ENCODE assay signal across 8 cellular contexts in the genomic region with DNA sequence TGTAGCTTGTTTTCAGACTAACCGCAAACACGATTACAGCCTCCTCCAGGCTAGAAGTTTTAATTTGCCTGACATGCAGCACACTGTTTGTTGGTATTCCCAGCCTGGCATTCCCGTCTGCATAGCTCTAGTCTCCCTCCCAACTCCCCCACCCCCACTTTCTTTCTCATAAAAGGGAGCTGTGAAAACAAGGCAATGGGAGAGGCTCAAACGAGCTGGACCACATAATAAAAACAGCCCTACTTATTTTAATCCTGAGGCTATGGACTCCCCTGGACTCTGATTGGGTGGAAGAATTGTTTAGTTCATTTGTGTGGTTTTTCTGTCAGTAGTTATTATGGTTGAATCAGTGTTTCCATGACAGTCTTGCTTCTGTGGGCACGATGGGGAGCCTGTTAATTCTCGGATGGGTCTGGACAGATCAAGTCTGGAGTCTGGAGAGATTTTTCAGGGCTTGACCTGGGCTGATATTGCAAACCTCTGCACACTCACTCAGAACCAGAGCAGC. TPM values are rescaled to one million over a fixed set of nuclear protein-coding genes. Genes with fewer than 3 reads are reported as not detected.
DNase-seq lines count a peak whose midpoint lies in the region; ATAC-seq and TF ChIP-seq lines count a peak whose summit lies in the region.

No MANE protein-coding gene starts in this region.

- H3K9me3 ChIP-seq in PC-3 (ENCODE audit: low read length) = no peaks in the 10 kb centered on the region
- H3K9me3 ChIP-seq in mucosa of rectum (ENCODE audit: control insufficient read depth in 2 of 2, low read length in 2 of 2) = no peaks in the 10 kb centered on the region
- H3K9me3 ChIP-seq in aorta (ENCODE audit: control insufficient read depth, low read length) = no peaks in the 10 kb centered on the region

- BruUV-seq in PC-3 (replicated peaks; lab: Mats Ljungman, UMichigan) = TSS peak; percentile 48

- peaks cover 14% of the 10 kb centered on the region for H3K4me1 ChIP-seq in PC-3 (ENCODE audit: insufficient read depth, low read length)
- H3K4me1 ChIP-seq in mucosa of rectum (ENCODE audit: control insufficient read depth in 2 of 2, insufficient read depth in 2 of 2, low read length in 2 of 2) = no peaks in the 10 kb centered on the region
- peaks cover 0 to 3% of the 10 kb centered on the region in 2 donors for H3K4me1 ChIP-seq in aorta (ENCODE audit: control insufficient read depth in 1 of 2, insufficient read depth in 2 of 2, low read length in 2 of 2)

- no peak overlapping the region for H3K27ac Mint-ChIP-seq in endothelial cell (ENCODE audit: unreplicated experiment)

- H3K4me3 ChIP-seq in PC-3 (ENCODE audit: low read length) (peak overlapping the region; percentile 92), mucosa of rectum (ENCODE audit: low read length in 2 of 2) (peak overlapping the region; percentile 65 to 71), aorta (ENCODE audit: low read length in 2 of 2) (peak overlapping the region; percentile 70 to 97)

- peak; percentile 89 for DNase-seq in GM04503 (ENCODE audit: low read depth)
- DNase-seq in PC-3 = peak; percentile 74
- peak; percentile 7 for DNase-seq in endothelial cell (ENCODE audit: low spot score)
- no peak for DNase-seq in aorta
- DNase-seq in cortex of kidney (lab: John Stamatoyannopoulos, UW) = no peak

- H3K36me3 Mint-ChIP-seq in endothelial cell (ENCODE audit: low read depth, unreplicated experiment) = no peaks in the 10 kb centered on the region

- peaks cover 8% of the 10 kb centered on the region for H3K27me3 Mint-ChIP-seq in endothelial cell (ENCODE audit: unreplicated experiment)

- CTCF ChIA-PET in PC-3 (lab: Charles Lee) = interaction anchor here (0.7 kb wide), 1 partner anchor 57 kb away, joined by 9 read pairs; no protein-coding TSS in a partner anchor

- H3K4me1 Mint-ChIP-seq in endothelial cell (ENCODE audit: unreplicated experiment) = peaks cover 8% of the 10 kb centered on the region

- peak overlapping the region; percentile 98 for H2AFZ ChIP-seq in PC-3 (ENCODE audit: low read length)

- peak; percentile 49 for ATAC-seq in PC-3
- ATAC-seq in aorta (ENCODE audit: low FRiP score) = peak; percentile 54
- no peak for ATAC-seq in GM19467 (IDR thresholded peaks at IDR 0.05; ENCODE audit: unreplicated experiment)
- no peak for ATAC-seq in HG03342 (IDR thresholded peaks at IDR 0.05; ENCODE audit: unreplicated experiment)

- H3K9me3 Mint-ChIP-seq in endothelial cell (ENCODE audit: unreplicated experiment) = no peaks in the 10 kb centered on the region

- no peaks in the 10 kb centered on the region for H3K36me3 ChIP-seq in PC-3 (ENCODE audit: low read depth, low read length)
- no peaks in the 10 kb centered on the region for H3K36me3 ChIP-seq in mucosa of rectum (ENCODE audit: control insufficient read depth in 2 of 2, insufficient read depth in 2 of 2, low read length in 2 of 2)
- H3K36me3 ChIP-seq in aorta (ENCODE audit: control insufficient read depth in 1 of 2, insufficient read depth in 2 of 2, low read length in 1 of 2) = no peaks in the 10 kb centered on the region

- H3K4me3 Mint-ChIP-seq in endothelial cell (ENCODE audit: unreplicated experiment) = no peak overlapping the region

- TF ChIP-seq CTCF in PC-3 (conservative IDR thresholded peaks at IDR 0.05; ENCODE audit: low read depth, low read length) (no peak), endothelial cell (IDR thresholded peaks at IDR 0.05; ENCODE audit: unreplicated experiment) (no peak)

- no peaks in the 10 kb centered on the region for H3K9me2 ChIP-seq in PC-3 (replicated peaks; ENCODE audit: low read length)

- no peaks in the 10 kb centered on the region for H4K20me1 ChIP-seq in PC-3 (ENCODE audit: low read length)

- no peaks in the 10 kb centered on the region for H3F3A ChIP-seq in PC-3 (ENCODE audit: low read length, unreplicated experiment)

- intact Hi-C loops in PC-3 (cut with micrococcal nuclease) (loop anchor here (2.0 to 5.0 kb wide), 2 partner anchors 20 to 56 kb away; no protein-coding TSS in a partner anchor), aorta (cut with DNase I) (no loop called here)

- WGBS in aorta, 2 donors = 2% methylated on average over 6 of the region's 6 CpGs

- H3K27ac ChIP-seq in PC-3 (ENCODE audit: low read length) (peak overlapping the region; percentile 58), mucosa of rectum (ENCODE audit: low read depth in 2 of 2, low read length in 2 of 2) (peak overlapping the region; percentile 60 to 69), aorta (ENCODE audit: low read depth in 1 of 2, low read length in 2 of 2) (no peak overlapping the region)

- no peaks in the 10 kb centered on the region for H3K79me2 ChIP-seq in PC-3 (ENCODE audit: low read length)

- H3K27me3 ChIP-seq in PC-3 (ENCODE audit: low read length) (no peaks in the 10 kb centered on the region), mucosa of rectum (ENCODE audit: control insufficient read depth in 2 of 2, insufficient read depth in 2 of 2, low read length in 2 of 2) (no peaks in the 10 kb centered on the region), aorta (ENCODE audit: control insufficient read depth in 1 of 2, insufficient read depth in 2 of 2, low read length in 1 of 2) (no peaks in the 10 kb centered on the region)

- H3K9ac ChIP-seq in PC-3 (ENCODE audit: low read length) = peak overlapping the region; percentile 66; the same call in 1 of the 2 replicates
- peak overlapping the region; percentile 44 to 52 for H3K9ac ChIP-seq in mucosa of rectum (ENCODE audit: low read depth in 1 of 2, low read length in 2 of 2)

- peak overlapping the region; percentile 99 for H3K4me2 ChIP-seq in PC-3 (ENCODE audit: low read length)

- POLR2A ChIA-PET in PC-3 (lab: Charles Lee; ENCODE audit: unreplicated experiment) = no interaction called here

RNA-seq across cellular contexts. Expression of a gene that starts 1.2 kb away (rescaled TPM):
- total RNA-seq in PC-3 (2014; rRNA removed) (1.2 TPM in 2 replicates), endothelial cell (ENCODE audit: unreplicated experiment) (3.1 TPM), aorta (10 to 100 TPM; 27.5 to 28.6 TPM)
- 10 to 100 TPM; 12.8 to 22.2 TPM for polyA plus RNA-seq in aorta

Comparison
In these comparisons a context has a peak if more than half of its experiments do, and no peak if none do; other contexts are left out.
1. DNase-seq: peak in GM04503 (single experiment), PC-3 (single experiment) and endothelial cell (single experiment); none in aorta (0 of 2) and cortex of kidney (single experiment).
2. ATAC-seq: peak in PC-3 (single experiment) and aorta (single experiment); none in GM19467 (single experiment) and HG03342 (single experiment).
3. H3K27ac ChIP-seq: peak in PC-3 (single experiment) and mucosa of rectum (2 of 2); none in aorta (0 of 2).
4. Peak in every context shown above with its lines, with median percentiles within 50 percentile points of each other: H3K4me3 ChIP-seq.